11 cellular contexts compared by ENCODE assay signal in genomic region chr2:110993557-110994231, GRCh38.
DNase-seq lines count a peak whose midpoint lies in the region; ATAC-seq, FAIRE-seq and TF ChIP-seq lines count a peak whose summit lies in the region.
"Had no signal": no experiment of that assay in that cellular context is flagged by ENCODE, and none has a peak within 500 bp of the region (broad histone marks: within the 10 kb centered on the region; RNA-seq: fewer than 3 reads in every experiment).

No MANE protein-coding gene starts in this region.

- BruUV-seq in mammary epithelial cell (replicated peaks; lab: Mats Ljungman, UMichigan): no TSS peak

- CTCF ChIA-PET in mammary epithelial cell (lab: Charles Lee; ENCODE audit: low non-redundant PET): no interaction called here

- 70% methylated on average over 4 of the region's 4 CpGs for WGBS in mammary epithelial cell (ENCODE audit: low coverage, missing lambda C conversion rate)
- 33 to 34% methylated on average over 4 of the region's 4 CpGs for WGBS in pancreas, 2 donors

- no peaks in the 10 kb centered on the region for H3K9me3 ChIP-seq in mammary epithelial cell (replicated peaks; ENCODE audit: insufficient read depth, low read length)
- H3K9me3 ChIP-seq in pancreas: no peaks in the 10 kb centered on the region

- H3K27ac ChIP-seq in mammary epithelial cell (ENCODE audit: insufficient read depth, low read depth, low read length): no peak overlapping the region
- H3K27ac ChIP-seq in pancreas: no peak overlapping the region

- H2AFZ ChIP-seq in mammary epithelial cell (ENCODE audit: low read depth, low read length): no peak overlapping the region

- H4K20me1 ChIP-seq in mammary epithelial cell (ENCODE audit: insufficient read depth, low read length): no peaks in the 10 kb centered on the region

- H3K27me3 ChIP-seq in mammary epithelial cell (ENCODE audit: insufficient read depth, low read length) (peaks cover 4% of the 10 kb centered on the region), pancreas (peaks cover 0 to 20% (median 0%) of the 10 kb centered on the region in 4 donors)

- no peak for TF ChIP-seq CTCF in mammary epithelial cell (conservative IDR thresholded peaks at IDR 0.05 in 1 of 2, IDR thresholded peaks at IDR 0.05 in 1 of 2; ENCODE audit: extremely low read depth in 1 of 2, insufficient read depth in 1 of 2, low read depth in 1 of 2, low read length in 2 of 2)
- TF ChIP-seq CTCF in pancreas (IDR thresholded peaks at IDR 0.05): no peak
- TF ChIP-seq CTCF in D721Med (IDR thresholded peaks at IDR 0.05; ENCODE audit: insufficient read depth, missing control alignments): no peak

- no peak overlapping the region for H3K9ac ChIP-seq in mammary epithelial cell (ENCODE audit: insufficient read depth, low read length)

- ATAC-seq in pancreas: peak; percentile 56 to 87 (median 75)
- no peak for ATAC-seq in HG03108 (IDR thresholded peaks at IDR 0.05; ENCODE audit: unreplicated experiment)

- in situ Hi-C loops in mammary epithelial cell (cut with MboI; ENCODE audit: low sequenced_read_pairs in 2 of 2): no loop called here

- intact Hi-C loops in mammary epithelial cell (cut with micrococcal nuclease): no loop called here
- intact Hi-C loops in pancreas (cut with DNase I): no loop called here

- peaks cover 5% of the 10 kb centered on the region for H3K4me1 ChIP-seq in mammary epithelial cell (ENCODE audit: insufficient read depth, low read length)
- no peaks in the 10 kb centered on the region for H3K4me1 ChIP-seq in pancreas

- DNase-seq in NCI-H510A treated with DMSO at 0.1 percent for 48 hours (lab: John Stamatoyannopoulos, UW) (peak; percentile 21), NCI-H510A (lab: John Stamatoyannopoulos, UW) (no peak), Kasumi-1 (lab: John Stamatoyannopoulos, UW) (peak; percentile 65 to 80), mammary epithelial cell (peak; percentile 25), pancreas (peak in 2 of 6 donors; percentile 15 to 39), D721Med (ENCODE audit: insufficient read length, low spot score) (no peak), NCI-H2171 treated with DMSO at 0.1 percent for 48 hours (lab: John Stamatoyannopoulos, UW) (no peak)
- DNase-seq: NCI-H1092, occipital lobe, T-helper 1 cell had no signal

- H3K4me3 ChIP-seq in mammary epithelial cell (replicated peaks in 1 of 3; ENCODE audit: insufficient read depth in 1 of 3, low read depth in 2 of 3, low read length in 3 of 3) (no peak overlapping the region), pancreas (no peak overlapping the region)

- dilution Hi-C loops in mammary epithelial cell (cut with HindIII; ENCODE audit: low sequenced_read_pairs): no loop called here

- FAIRE-seq in pancreas (lab: Jason Lieb, UNC) (no peak), D721Med (lab: Jason Lieb, UNC) (no peak)

- H3K4me2 ChIP-seq in mammary epithelial cell (ENCODE audit: insufficient read depth, low read depth, low read length): no peak overlapping the region

- H3K36me3 ChIP-seq in mammary epithelial cell (ENCODE audit: insufficient read depth, low read length) (no peaks in the 10 kb centered on the region), pancreas (no peaks in the 10 kb centered on the region)

- no peaks in the 10 kb centered on the region for H3K79me2 ChIP-seq in mammary epithelial cell (ENCODE audit: insufficient read depth, low read length)

Comparison
In these comparisons a context has a peak if more than half of its experiments do, and no peak if none do; other contexts are left out.
1. DNase-seq: peak in NCI-H510A treated with DMSO at 0.1 percent for 48 hours (single experiment), Kasumi-1 (2 of 2) and mammary epithelial cell (single experiment); none in NCI-H510A (single experiment), D721Med (single experiment) and NCI-H2171 treated with DMSO at 0.1 percent for 48 hours (single experiment).